In genomic region chr4:1418494-1419285, GRCh38 we compare ENCODE assay signal across 27 cellular contexts. TPM values are rescaled to one million over a fixed set of nuclear protein-coding genes. Genes with fewer than 3 reads are reported as not detected.
A peak's percentile ranks its signal among the peaks of the same experiment; 100 is the strongest.
DNase-seq lines count a peak whose midpoint lies in the region; ATAC-seq and TF ChIP-seq lines count a peak whose summit lies in the region.
"Had no signal": no experiment of that assay in that cellular context is flagged by ENCODE, and none has a peak within 500 bp of the region (broad histone marks: within the 10 kb centered on the region; RNA-seq: fewer than 3 reads in every experiment).

No MANE protein-coding gene starts in this region.

- TF ChIP-seq POLR2A in esophagus squamous epithelium (IDR thresholded peaks at IDR 0.05), result no peak

- H3K4me3 Mint-ChIP-seq in chondrocyte (ENCODE audit: unreplicated experiment), result no peak overlapping the region
- no peak overlapping the region for H3K4me3 Mint-ChIP-seq in natural killer cell
- no peak overlapping the region for H3K4me3 Mint-ChIP-seq in type B pancreatic cell
- no peak overlapping the region for H3K4me3 Mint-ChIP-seq in nephron progenitor cell
- H3K4me3 Mint-ChIP-seq: activated naive CD8-positive, alpha-beta T cell treated with anti-CD3 and anti-CD28 coated beads, Interleukin-2, amount 10 ng/mL, durations not matched to agents 7 days and 5 days; naive thymus-derived CD4-positive, alpha-beta T cell; stimulated activated naive B cell treated with anti-CD40 and anti-IgM and Interleukin-4, amounts not matched to agents 10 μg/mL and 1 μg/mL and 100 μg/mL, for 72 hours had no signal

- H3K27ac ChIP-seq in esophagus squamous epithelium, result no peak overlapping the region
- H3K27ac ChIP-seq: foreskin keratinocyte, GM23248, SJCRH30, thoracic aorta had no signal

- peaks cover 0 to 8% (median 0%) of the 10 kb centered on the region in 3 donors for H3K4me1 ChIP-seq in esophagus squamous epithelium
- H3K4me1 ChIP-seq: foreskin keratinocyte, SJCRH30 had no signal

- H3K4me1 Mint-ChIP-seq in chondrocyte (ENCODE audit: low read depth) (no peaks in the 10 kb centered on the region), natural killer cell (no peaks in the 10 kb centered on the region), type B pancreatic cell (ENCODE audit: unreplicated experiment) (no peaks in the 10 kb centered on the region), nephron progenitor cell (no peaks in the 10 kb centered on the region)
- H3K4me1 Mint-ChIP-seq: activated naive CD8-positive, alpha-beta T cell treated with anti-CD3 and anti-CD28 coated beads, Interleukin-2, amount 10 ng/mL, durations not matched to agents 7 days and 5 days; stimulated activated naive B cell treated with anti-CD40 and anti-IgM and Interleukin-4, amounts not matched to agents 10 μg/mL and 1 μg/mL and 100 μg/mL, for 72 hours had no signal

- H3K27ac Mint-ChIP-seq in chondrocyte (ENCODE audit: unreplicated experiment), result no peak overlapping the region
- H3K27ac Mint-ChIP-seq in natural killer cell, result no peak overlapping the region
- H3K27ac Mint-ChIP-seq in type B pancreatic cell, result no peak overlapping the region
- H3K27ac Mint-ChIP-seq in nephron progenitor cell, result no peak overlapping the region
- H3K27ac Mint-ChIP-seq: activated naive CD8-positive, alpha-beta T cell treated with anti-CD3 and anti-CD28 coated beads, Interleukin-2, amount 10 ng/mL, durations not matched to agents 7 days and 5 days; naive thymus-derived CD4-positive, alpha-beta T cell; stimulated activated naive B cell treated with anti-CD40 and anti-IgM and Interleukin-4, amounts not matched to agents 10 μg/mL and 1 μg/mL and 100 μg/mL, for 72 hours had no signal

- H3K9me3 Mint-ChIP-seq in chondrocyte (ENCODE audit: low read depth) (peaks cover 5% of the 10 kb centered on the region), natural killer cell (no peaks in the 10 kb centered on the region), type B pancreatic cell (no peaks in the 10 kb centered on the region), nephron progenitor cell (peaks cover 9% of the 10 kb centered on the region)
- H3K9me3 Mint-ChIP-seq: activated naive CD8-positive, alpha-beta T cell treated with anti-CD3 and anti-CD28 coated beads, Interleukin-2, amount 10 ng/mL, durations not matched to agents 7 days and 5 days; stimulated activated naive B cell treated with anti-CD40 and anti-IgM and Interleukin-4, amounts not matched to agents 10 μg/mL and 1 μg/mL and 100 μg/mL, for 72 hours had no signal

- WGBS in esophagus squamous epithelium, 2 donors, result 47 to 52% methylated on average over 8 to 16 of the region's 17 CpGs

- ATAC-seq in natural killer cell, result no peak
- ATAC-seq: foreskin keratinocyte; naive thymus-derived CD4-positive, alpha-beta T cell; stimulated activated naive B cell treated with anti-CD40 and anti-IgM and Interleukin-4, amounts not matched to agents 10 μg/mL and 1 μg/mL and 100 μg/mL, for 72 hours had no signal

- H3K27me3 ChIP-seq in esophagus squamous epithelium, result peaks cover 0 to 93% (median 10%) of the 10 kb centered on the region in 4 donors

- H3K27me3 Mint-ChIP-seq in chondrocyte (ENCODE audit: low read depth), result peaks cover 22% of the 10 kb centered on the region
- peaks cover 7 to 18% of the 10 kb centered on the region in 2 donors for H3K27me3 Mint-ChIP-seq in natural killer cell (ENCODE audit: low read depth in 2 of 2)
- peaks cover 74% of the 10 kb centered on the region for H3K27me3 Mint-ChIP-seq in type B pancreatic cell
- H3K27me3 Mint-ChIP-seq in nephron progenitor cell (ENCODE audit: low read depth, poor library complexity), result peaks cover 93% of the 10 kb centered on the region

- intact Hi-C loops in natural killer cell (cut with micrococcal nuclease) (no loop called here), esophagus squamous epithelium (cut with DNase I) (no loop called here)

- no peaks in the 10 kb centered on the region for H3K36me3 ChIP-seq in esophagus squamous epithelium
- H3K36me3 ChIP-seq: SJCRH30, thoracic aorta had no signal

- H3K4me3 ChIP-seq in esophagus squamous epithelium, result no peak overlapping the region
- H3K4me3 ChIP-seq: GM23248, SJCRH30, thoracic aorta had no signal

- no peaks in the 10 kb centered on the region for H3K36me3 Mint-ChIP-seq in chondrocyte (ENCODE audit: low read depth)
- no peaks in the 10 kb centered on the region for H3K36me3 Mint-ChIP-seq in natural killer cell
- H3K36me3 Mint-ChIP-seq in type B pancreatic cell, result no peaks in the 10 kb centered on the region
- H3K36me3 Mint-ChIP-seq in nephron progenitor cell (ENCODE audit: low read depth), result no peaks in the 10 kb centered on the region
- H3K36me3 Mint-ChIP-seq: activated naive CD8-positive, alpha-beta T cell treated with anti-CD3 and anti-CD28 coated beads, Interleukin-2, amount 10 ng/mL, durations not matched to agents 7 days and 5 days; stimulated activated naive B cell treated with anti-CD40 and anti-IgM and Interleukin-4, amounts not matched to agents 10 μg/mL and 1 μg/mL and 100 μg/mL, for 72 hours had no signal

- DNase-seq in activated effector memory CD4-positive, alpha-beta T cell treated with anti-CD3 and anti-CD28 coated beads, Interleukin-2, amount 50 U/mL, for 16 hours, result peak; percentile 48
- DNase-seq in activated effector memory CD4-positive, alpha-beta T cell treated with Interleukin-2 at 50 U/mL for 16 hours, result no peak
- peak; percentile 36 for DNase-seq in chondrocyte (ENCODE audit: low spot score)
- peak; percentile 3 for DNase-seq in natural killer cell
- peak; percentile 45 for DNase-seq in type B pancreatic cell (ENCODE audit: extremely low spot score, unreplicated experiment)
- no peak for DNase-seq in globus pallidus (ENCODE audit: low spot score)
- DNase-seq in esophagus squamous epithelium (lab: John Stamatoyannopoulos, UW), result no peak
- DNase-seq in nephron progenitor cell, result no peak
- DNase-seq: activated naive CD8-positive, alpha-beta T cell treated with anti-CD3 and anti-CD28 coated beads, Interleukin-2, amount 10 ng/mL, durations not matched to agents 7 days and 5 days; AML-193; cerebellar nuclear complex; effector CD8-positive, alpha-beta T cell; erythroblast; foreskin keratinocyte; GM23248; hippocampal formation; Kasumi-1; naive thymus-derived CD4-positive, alpha-beta T cell; NCI-H1048; NCI-H1930; NCI-H345; NCI-H82; SJCRH30; stimulated activated naive B cell treated with anti-CD40 and anti-IgM and Interleukin-4, amounts not matched to agents 10 μg/mL and 1 μg/mL and 100 μg/mL, for 72 hours had no signal

- TF ChIP-seq CTCF in chondrocyte (IDR thresholded peaks at IDR 0.05) (no peak), natural killer cell (IDR thresholded peaks at IDR 0.05) (no peak), type B pancreatic cell (conservative IDR thresholded peaks at IDR 0.05) (no peak), esophagus squamous epithelium (IDR thresholded peaks at IDR 0.05) (no peak), nephron progenitor cell (IDR thresholded peaks at IDR 0.05) (no peak)

- H3K9me3 ChIP-seq in esophagus squamous epithelium, result no peaks in the 10 kb centered on the region
- H3K9me3 ChIP-seq: SJCRH30, thoracic aorta had no signal

RNA-seq across cellular contexts. Expression of gene NKX1-1, which starts 12.4 kb away (rescaled TPM):
- total RNA-seq in chondrocyte, result not detected in 3 replicates
- total RNA-seq in natural killer cell, result not detected
- total RNA-seq in type B pancreatic cell (ENCODE audit: low replicate concordance), result not detected in 2 replicates
- not detected for total RNA-seq in esophagus squamous epithelium
- total RNA-seq: A172; activated naive CD8-positive, alpha-beta T cell treated with anti-CD3 and anti-CD28 coated beads, Interleukin-2, amount 10 ng/mL, durations not matched to agents 7 days and 5 days; foreskin keratinocyte; GM23248; naive thymus-derived CD4-positive, alpha-beta T cell; SJCRH30; T-helper 1 cell treated with Interleukin-12 subunit alpha and Interleukin-12 subunit beta and Interleukin-4 antibody, amounts not matched to agents 30 ng/mL and 1 ng/mL, for 36 hours; thoracic aorta had no signal

Comparison
In these comparisons a context has a peak if more than half of its experiments do, and no peak if none do; other contexts are left out.
1. DNase-seq: peak in activated effector memory CD4-positive, alpha-beta T cell treated with anti-CD3 and anti-CD28 coated beads, Interleukin-2, amount 50 U/mL, for 16 hours (single experiment), chondrocyte (single experiment), natural killer cell (single experiment) and type B pancreatic cell (single experiment); none in activated effector memory CD4-positive, alpha-beta T cell treated with Interleukin-2 at 50 U/mL for 16 hours (single experiment), globus pallidus (single experiment), esophagus squamous epithelium (single experiment) and nephron progenitor cell (single experiment).